In the genomic region with DNA sequence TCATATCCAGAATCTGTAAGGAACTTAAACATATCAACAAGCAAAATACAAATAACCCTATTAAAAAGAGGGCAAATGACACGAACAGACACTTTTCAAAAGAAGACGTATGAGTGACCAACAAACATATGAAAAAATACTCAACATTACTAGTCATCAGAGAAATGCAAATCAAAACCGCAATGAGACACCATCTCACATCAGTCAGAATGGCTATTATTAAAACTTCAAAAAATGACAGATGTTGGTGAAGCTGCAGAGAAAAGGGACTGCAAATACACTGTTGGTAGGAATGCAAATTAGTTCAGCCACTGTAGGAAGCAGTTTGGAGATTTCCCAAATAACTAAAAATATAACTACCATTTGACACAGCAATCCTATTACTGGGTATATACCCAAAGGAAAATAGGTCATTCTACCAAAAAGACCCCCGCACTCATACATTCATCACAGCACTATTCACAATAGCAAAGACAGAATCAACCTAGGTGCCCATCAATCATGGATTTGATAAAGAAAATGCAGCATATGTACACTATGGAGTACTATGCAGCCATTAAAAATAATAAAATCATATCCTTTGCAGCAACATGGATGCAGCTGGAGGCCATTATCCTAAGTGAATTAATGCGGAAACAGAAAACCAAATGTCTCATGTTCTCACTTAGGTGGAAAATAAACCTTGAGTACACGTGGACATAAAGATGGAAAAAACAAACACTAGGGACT, we compare ENCODE assay signal across 1 cellular context.
TF ChIP-seq lines count a peak whose summit lies in the region.

No MANE protein-coding gene starts in this region.

TF ChIP-seq in K562, 482 proteins besides CTCF, POLR2A, EP300 and RAD21 (continued from another document):
- peak; percentile 52 for TF ChIP-seq ZNF146 (CRISPR knock-in tag; IDR thresholded peaks at IDR 0.05; ENCODE audit: unreplicated experiment)
- TF ChIP-seq TARDBP (IDR thresholded peaks at IDR 0.05): no peak
TF ChIP-seq in K562: peak in this region for 1.
